1 cellular context compared by ENCODE assay signal in the genomic region with DNA sequence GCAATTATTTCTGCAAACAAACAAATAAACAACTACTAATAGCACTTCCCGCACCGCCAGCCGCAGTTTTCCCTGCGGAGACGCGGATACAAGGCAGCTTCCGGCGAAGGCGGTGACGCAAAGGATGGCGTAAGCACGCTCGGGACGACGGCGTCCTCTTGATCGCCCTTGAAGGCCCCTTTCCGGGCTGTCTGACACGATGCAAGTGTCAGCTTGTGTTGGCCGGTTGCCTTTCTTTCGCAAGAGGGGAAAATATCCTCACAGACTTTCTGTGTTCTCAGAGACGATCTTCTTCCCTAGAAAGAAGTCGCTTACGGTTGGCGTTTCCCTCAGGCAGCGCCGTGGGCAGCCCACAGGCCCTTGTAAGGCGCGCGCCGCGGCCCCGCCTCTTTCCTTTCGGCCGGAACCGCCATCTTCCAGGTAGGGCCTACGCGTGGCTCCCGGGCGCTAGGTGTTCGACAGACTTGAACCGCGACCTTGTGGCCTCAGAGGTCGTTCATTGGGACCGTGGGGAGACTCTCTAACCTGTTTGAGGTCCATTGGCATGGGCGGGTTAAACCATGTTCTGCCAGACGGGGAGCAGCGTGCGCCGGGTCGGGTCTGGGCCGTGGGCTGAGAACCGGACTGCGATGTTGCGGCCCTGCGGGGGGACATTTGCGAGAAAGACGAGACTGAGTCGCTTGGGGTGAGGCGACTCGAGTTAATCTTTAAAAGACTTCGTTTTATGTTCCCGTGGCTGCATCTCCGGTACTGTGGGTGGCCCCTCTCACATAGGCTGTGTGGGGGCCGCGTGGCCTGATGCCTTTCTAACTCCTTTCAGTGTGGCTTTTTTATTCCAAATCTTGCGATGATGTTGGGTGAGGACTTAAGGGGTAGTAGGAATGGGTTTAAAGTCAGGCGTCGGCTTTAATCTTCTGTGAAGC.
A peak's percentile ranks its signal among the peaks of the same experiment; 100 is the strongest.
TF ChIP-seq lines count a peak whose summit lies in the region.

A gene (plus strand): TSS at position 393 of the 923 bp plus-strand sequence. CDS start 2,219 bp downstream, outside the sequence.

TF ChIP-seq in K562, 482 proteins besides CTCF, POLR2A, EP300 and RAD21 (continued from another document and continues in another):
- TF ChIP-seq, protein P1, sequence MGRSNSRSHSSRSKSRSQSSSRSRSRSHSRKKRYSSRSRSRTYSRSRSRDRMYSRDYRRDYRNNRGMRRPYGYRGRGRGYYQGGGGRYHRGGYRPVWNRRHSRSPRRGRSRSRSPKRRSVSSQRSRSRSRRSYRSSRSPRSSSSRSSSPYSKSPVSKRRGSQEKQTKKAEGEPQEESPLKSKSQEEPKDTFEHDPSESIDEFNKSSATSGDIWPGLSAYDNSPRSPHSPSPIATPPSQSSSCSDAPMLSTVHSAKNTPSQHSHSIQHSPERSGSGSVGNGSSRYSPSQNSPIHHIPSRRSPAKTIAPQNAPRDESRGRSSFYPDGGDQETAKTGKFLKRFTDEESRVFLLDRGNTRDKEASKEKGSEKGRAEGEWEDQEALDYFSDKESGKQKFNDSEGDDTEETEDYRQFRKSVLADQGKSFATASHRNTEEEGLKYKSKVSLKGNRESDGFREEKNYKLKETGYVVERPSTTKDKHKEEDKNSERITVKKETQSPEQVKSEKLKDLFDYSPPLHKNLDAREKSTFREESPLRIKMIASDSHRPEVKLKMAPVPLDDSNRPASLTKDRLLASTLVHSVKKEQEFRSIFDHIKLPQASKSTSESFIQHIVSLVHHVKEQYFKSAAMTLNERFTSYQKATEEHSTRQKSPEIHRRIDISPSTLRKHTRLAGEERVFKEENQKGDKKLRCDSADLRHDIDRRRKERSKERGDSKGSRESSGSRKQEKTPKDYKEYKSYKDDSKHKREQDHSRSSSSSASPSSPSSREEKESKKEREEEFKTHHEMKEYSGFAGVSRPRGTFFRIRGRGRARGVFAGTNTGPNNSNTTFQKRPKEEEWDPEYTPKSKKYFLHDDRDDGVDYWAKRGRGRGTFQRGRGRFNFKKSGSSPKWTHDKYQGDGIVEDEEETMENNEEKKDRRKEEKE (IDR thresholded peaks at IDR 0.05; ENCODE audit: borderline replicate concordance in 1 of 2, control insufficient read depth in 1 of 2, low read depth in 2 of 2, low read length in 1 of 2): no peak
- TF ChIP-seq, protein P2, sequence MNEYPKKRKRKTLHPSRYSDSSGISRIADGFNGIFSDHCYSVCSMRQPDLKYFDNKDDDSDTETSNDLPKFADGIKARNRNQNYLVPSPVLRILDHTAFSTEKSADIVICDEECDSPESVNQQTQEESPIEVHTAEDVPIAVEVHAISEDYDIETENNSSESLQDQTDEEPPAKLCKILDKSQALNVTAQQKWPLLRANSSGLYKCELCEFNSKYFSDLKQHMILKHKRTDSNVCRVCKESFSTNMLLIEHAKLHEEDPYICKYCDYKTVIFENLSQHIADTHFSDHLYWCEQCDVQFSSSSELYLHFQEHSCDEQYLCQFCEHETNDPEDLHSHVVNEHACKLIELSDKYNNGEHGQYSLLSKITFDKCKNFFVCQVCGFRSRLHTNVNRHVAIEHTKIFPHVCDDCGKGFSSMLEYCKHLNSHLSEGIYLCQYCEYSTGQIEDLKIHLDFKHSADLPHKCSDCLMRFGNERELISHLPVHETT (CRISPR knock-in tag; conservative IDR thresholded peaks at IDR 0.05 in 1 of 2, IDR thresholded peaks at IDR 0.05 in 1 of 2): peak in 1 of 2 experiments; percentile 33; a peak in 2 of 4 replicates
- TF ChIP-seq, protein P3, sequence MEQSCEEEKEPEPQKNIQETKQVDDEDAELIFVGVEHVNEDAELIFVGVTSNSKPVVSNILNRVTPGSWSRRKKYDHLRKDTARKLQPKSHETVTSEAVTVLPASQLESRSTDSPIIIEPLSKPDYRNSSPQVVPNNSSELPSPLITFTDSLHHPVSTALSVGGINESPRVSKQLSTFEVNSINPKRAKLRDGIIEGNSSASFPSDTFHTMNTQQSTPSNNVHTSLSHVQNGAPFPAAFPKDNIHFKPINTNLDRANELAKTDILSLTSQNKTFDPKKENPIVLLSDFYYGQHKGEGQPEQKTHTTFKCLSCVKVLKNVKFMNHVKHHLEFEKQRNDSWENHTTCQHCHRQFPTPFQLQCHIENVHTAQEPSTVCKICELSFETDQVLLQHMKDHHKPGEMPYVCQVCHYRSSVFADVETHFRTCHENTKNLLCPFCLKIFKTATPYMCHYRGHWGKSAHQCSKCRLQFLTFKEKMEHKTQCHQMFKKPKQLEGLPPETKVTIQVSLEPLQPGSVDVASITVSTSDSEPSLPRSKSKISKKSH (CRISPR knock-in tag; IDR thresholded peaks at IDR 0.05): no peak
- TF ChIP-seq LARP7 (IDR thresholded peaks at IDR 0.05) (no peak), IRF2 (CRISPR knock-in tag; IDR thresholded peaks at IDR 0.05) (no peak), KLF16 (IDR thresholded peaks at IDR 0.05) (no peak), TAF9B (IDR thresholded peaks at IDR 0.05; ENCODE audit: partially characterized antibody) (peak; percentile 69), ZNF431 (CRISPR knock-in tag; IDR thresholded peaks at IDR 0.05) (no peak), KAT7 (CRISPR knock-in tag; IDR thresholded peaks at IDR 0.05; ENCODE audit: borderline replicate concordance) (no peak; the same call in 1 of the 2 replicates), NONO (IDR thresholded peaks at IDR 0.05; ENCODE audit: low read depth in 2 of 2, low read length in 1 of 2) (no peak), MEF2D (tag; conservative IDR thresholded peaks at IDR 0.05; ENCODE audit: low read depth) (no peak), ZNF24 (IDR thresholded peaks at IDR 0.05) (no peak), ZNF239 (CRISPR knock-in tag; IDR thresholded peaks at IDR 0.05) (no peak), ZNF347 (CRISPR knock-in tag; IDR thresholded peaks at IDR 0.05; ENCODE audit: low read depth) (no peak), CHD1 (IDR thresholded peaks at IDR 0.05; ENCODE audit: low read length) (peak; percentile 70), TRIM24 (IDR thresholded peaks at IDR 0.05) (peak in 1 of 2 experiments; percentile 7; a peak in 1 of 4 replicates), KDM5B (IDR thresholded peaks at IDR 0.05; ENCODE audit: insufficient replicate concordance, low read depth, low read length) (peak; percentile 86), RAD51 (IDR thresholded peaks at IDR 0.05; ENCODE audit: borderline replicate concordance, low read depth) (no peak), ZEB2 (IDR thresholded peaks at IDR 0.05) (no peak)
- TF ChIP-seq, protein P4, sequence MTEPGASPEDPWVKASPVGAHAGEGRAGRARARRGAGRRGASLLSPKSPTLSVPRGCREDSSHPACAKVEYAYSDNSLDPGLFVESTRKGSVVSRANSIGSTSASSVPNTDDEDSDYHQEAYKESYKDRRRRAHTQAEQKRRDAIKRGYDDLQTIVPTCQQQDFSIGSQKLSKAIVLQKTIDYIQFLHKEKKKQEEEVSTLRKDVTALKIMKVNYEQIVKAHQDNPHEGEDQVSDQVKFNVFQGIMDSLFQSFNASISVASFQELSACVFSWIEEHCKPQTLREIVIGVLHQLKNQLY (CRISPR knock-in tag; conservative IDR thresholded peaks at IDR 0.05): no peak
- TF ChIP-seq, protein P5, sequence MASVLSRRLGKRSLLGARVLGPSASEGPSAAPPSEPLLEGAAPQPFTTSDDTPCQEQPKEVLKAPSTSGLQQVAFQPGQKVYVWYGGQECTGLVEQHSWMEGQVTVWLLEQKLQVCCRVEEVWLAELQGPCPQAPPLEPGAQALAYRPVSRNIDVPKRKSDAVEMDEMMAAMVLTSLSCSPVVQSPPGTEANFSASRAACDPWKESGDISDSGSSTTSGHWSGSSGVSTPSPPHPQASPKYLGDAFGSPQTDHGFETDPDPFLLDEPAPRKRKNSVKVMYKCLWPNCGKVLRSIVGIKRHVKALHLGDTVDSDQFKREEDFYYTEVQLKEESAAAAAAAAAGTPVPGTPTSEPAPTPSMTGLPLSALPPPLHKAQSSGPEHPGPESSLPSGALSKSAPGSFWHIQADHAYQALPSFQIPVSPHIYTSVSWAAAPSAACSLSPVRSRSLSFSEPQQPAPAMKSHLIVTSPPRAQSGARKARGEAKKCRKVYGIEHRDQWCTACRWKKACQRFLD (CRISPR knock-in tag; IDR thresholded peaks at IDR 0.05): 0 out of 2 replicates have a peak, but pooled peaks have one; percentile 51
- TF ChIP-seq, protein P6, sequence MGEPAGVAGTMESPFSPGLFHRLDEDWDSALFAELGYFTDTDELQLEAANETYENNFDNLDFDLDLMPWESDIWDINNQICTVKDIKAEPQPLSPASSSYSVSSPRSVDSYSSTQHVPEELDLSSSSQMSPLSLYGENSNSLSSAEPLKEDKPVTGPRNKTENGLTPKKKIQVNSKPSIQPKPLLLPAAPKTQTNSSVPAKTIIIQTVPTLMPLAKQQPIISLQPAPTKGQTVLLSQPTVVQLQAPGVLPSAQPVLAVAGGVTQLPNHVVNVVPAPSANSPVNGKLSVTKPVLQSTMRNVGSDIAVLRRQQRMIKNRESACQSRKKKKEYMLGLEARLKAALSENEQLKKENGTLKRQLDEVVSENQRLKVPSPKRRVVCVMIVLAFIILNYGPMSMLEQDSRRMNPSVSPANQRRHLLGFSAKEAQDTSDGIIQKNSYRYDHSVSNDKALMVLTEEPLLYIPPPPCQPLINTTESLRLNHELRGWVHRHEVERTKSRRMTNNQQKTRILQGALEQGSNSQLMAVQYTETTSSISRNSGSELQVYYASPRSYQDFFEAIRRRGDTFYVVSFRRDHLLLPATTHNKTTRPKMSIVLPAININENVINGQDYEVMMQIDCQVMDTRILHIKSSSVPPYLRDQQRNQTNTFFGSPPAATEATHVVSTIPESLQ (CRISPR knock-in tag; IDR thresholded peaks at IDR 0.05): peak; percentile 60; the same call in 1 of the 2 replicates
- TF ChIP-seq, protein P7, sequence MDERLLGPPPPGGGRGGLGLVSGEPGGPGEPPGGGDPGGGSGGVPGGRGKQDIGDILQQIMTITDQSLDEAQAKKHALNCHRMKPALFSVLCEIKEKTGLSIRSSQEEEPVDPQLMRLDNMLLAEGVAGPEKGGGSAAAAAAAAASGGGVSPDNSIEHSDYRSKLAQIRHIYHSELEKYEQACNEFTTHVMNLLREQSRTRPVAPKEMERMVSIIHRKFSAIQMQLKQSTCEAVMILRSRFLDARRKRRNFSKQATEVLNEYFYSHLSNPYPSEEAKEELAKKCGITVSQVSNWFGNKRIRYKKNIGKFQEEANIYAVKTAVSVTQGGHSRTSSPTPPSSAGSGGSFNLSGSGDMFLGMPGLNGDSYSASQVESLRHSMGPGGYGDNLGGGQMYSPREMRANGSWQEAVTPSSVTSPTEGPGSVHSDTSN (CRISPR knock-in tag; IDR thresholded peaks at IDR 0.05; ENCODE audit: low read depth): no peak
- TF ChIP-seq, protein P7 (tag; conservative IDR thresholded peaks at IDR 0.05; ENCODE audit: low read depth): no peak
- TF ChIP-seq, protein P8, sequence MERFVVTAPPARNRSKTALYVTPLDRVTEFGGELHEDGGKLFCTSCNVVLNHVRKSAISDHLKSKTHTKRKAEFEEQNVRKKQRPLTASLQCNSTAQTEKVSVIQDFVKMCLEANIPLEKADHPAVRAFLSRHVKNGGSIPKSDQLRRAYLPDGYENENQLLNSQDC (CRISPR knock-in tag; IDR thresholded peaks at IDR 0.05): no peak
- TF ChIP-seq, protein P9, sequence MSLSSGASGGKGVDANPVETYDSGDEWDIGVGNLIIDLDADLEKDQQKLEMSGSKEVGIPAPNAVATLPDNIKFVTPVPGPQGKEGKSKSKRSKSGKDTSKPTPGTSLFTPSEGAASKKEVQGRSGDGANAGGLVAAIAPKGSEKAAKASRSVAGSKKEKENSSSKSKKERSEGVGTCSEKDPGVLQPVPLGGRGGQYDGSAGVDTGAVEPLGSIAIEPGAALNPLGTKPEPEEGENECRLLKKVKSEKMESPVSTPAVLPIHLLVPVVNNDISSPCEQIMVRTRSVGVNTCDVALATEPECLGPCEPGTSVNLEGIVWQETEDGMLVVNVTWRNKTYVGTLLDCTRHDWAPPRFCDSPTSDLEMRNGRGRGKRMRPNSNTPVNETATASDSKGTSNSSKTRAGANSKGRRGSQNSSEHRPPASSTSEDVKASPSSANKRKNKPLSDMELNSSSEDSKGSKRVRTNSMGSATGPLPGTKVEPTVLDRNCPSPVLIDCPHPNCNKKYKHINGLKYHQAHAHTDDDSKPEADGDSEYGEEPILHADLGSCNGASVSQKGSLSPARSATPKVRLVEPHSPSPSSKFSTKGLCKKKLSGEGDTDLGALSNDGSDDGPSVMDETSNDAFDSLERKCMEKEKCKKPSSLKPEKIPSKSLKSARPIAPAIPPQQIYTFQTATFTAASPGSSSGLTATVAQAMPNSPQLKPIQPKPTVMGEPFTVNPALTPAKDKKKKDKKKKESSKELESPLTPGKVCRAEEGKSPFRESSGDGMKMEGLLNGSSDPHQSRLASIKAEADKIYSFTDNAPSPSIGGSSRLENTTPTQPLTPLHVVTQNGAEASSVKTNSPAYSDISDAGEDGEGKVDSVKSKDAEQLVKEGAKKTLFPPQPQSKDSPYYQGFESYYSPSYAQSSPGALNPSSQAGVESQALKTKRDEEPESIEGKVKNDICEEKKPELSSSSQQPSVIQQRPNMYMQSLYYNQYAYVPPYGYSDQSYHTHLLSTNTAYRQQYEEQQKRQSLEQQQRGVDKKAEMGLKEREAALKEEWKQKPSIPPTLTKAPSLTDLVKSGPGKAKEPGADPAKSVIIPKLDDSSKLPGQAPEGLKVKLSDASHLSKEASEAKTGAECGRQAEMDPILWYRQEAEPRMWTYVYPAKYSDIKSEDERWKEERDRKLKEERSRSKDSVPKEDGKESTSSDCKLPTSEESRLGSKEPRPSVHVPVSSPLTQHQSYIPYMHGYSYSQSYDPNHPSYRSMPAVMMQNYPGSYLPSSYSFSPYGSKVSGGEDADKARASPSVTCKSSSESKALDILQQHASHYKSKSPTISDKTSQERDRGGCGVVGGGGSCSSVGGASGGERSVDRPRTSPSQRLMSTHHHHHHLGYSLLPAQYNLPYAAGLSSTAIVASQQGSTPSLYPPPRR (CRISPR knock-in tag; IDR thresholded peaks at IDR 0.05; ENCODE audit: borderline replicate concordance): no peak
- TF ChIP-seq, protein P10, sequence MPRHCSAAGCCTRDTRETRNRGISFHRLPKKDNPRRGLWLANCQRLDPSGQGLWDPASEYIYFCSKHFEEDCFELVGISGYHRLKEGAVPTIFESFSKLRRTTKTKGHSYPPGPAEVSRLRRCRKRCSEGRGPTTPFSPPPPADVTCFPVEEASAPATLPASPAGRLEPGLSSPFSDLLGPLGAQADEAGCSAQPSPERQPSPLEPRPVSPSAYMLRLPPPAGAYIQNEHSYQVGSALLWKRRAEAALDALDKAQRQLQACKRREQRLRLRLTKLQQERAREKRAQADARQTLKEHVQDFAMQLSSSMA (CRISPR knock-in tag; IDR thresholded peaks at IDR 0.05): no peak
- TF ChIP-seq, protein P11, sequence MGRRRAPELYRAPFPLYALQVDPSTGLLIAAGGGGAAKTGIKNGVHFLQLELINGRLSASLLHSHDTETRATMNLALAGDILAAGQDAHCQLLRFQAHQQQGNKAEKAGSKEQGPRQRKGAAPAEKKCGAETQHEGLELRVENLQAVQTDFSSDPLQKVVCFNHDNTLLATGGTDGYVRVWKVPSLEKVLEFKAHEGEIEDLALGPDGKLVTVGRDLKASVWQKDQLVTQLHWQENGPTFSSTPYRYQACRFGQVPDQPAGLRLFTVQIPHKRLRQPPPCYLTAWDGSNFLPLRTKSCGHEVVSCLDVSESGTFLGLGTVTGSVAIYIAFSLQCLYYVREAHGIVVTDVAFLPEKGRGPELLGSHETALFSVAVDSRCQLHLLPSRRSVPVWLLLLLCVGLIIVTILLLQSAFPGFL (CRISPR knock-in tag; IDR thresholded peaks at IDR 0.05): no peak
